ENCODE assay signal across 1 cellular context in the genomic region with DNA sequence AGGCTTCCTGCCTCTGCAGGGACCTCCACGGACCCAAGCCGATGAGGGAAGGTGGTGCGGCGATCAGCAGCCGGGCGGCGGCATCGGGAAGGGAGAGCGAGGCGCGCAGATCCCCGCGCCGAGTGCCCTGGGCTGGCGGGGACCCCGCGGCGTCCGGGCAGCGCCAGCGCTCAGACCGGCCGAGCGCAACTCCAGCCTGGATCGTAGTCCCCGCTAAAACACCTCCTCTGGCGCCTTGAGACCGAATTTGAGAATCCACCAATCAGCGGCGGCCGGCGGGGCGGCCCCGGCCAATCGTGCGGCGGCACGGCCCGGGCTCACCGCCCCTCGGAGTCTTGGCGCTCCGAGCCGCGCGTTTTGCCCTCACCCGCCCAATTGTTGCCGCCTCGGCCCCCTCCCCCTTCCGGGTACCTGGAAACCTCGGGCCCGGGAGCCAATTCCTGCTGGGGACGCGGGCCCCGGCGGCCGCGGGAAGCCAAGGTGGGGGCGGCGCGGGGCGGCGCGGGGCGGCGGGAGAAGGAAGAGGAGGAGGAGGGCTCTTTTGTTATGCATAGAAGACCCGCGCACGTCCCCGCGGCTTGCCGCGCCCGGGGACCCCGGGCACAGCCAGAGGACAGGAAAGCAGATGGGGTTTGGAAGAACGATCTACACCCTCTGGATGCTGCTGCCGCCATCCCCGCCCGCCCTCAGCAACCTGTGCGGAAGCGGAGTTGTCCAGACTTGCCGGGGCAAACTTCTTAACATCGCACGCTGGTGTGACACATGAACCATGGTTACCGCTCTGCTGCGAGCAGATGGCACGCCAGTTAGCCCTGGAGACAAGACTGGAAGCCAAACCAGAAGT.
TF ChIP-seq lines count a peak whose summit lies in the region.

A gene with protein sequence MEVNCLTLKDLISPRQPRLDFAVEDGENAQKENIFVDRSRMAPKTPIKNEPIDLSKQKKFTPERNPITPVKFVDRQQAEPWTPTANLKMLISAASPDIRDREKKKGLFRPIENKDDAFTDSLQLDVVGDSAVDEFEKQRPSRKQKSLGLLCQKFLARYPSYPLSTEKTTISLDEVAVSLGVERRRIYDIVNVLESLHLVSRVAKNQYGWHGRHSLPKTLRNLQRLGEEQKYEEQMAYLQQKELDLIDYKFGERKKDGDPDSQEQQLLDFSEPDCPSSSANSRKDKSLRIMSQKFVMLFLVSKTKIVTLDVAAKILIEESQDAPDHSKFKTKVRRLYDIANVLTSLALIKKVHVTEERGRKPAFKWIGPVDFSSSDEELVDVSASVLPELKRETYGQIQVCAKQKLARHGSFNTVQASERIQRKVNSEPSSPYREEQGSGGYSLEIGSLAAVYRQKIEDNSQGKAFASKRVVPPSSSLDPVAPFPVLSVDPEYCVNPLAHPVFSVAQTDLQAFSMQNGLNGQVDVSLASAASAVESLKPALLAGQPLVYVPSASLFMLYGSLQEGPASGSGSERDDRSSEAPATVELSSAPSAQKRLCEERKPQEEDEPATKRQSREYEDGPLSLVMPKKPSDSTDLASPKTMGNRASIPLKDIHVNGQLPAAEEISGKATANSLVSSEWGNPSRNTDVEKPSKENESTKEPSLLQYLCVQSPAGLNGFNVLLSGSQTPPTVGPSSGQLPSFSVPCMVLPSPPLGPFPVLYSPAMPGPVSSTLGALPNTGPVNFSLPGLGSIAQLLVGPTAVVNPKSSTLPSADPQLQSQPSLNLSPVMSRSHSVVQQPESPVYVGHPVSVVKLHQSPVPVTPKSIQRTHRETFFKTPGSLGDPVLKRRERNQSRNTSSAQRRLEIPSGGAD (minus strand): TSS at position 209 of the 844 bp plus-strand sequence. CDS start 934 bp downstream, outside the sequence.

TF ChIP-seq in HepG2, 621 proteins besides CTCF, POLR2A, EP300 and RAD21 (continued from another document and continues in another):
- TF ChIP-seq MYC (CRISPR knock-in tag; IDR thresholded peaks at IDR 0.05; ENCODE audit: borderline replicate concordance): peak; percentile 10; the same call in 1 of the 2 replicates
- no peak for TF ChIP-seq ZFP36L1 (CRISPR knock-in tag; IDR thresholded peaks at IDR 0.05)
- TF ChIP-seq TCF7 (IDR thresholded peaks at IDR 0.05; ENCODE audit: low read depth): no peak
- TF ChIP-seq ZSCAN30 (CRISPR knock-in tag; IDR thresholded peaks at IDR 0.05): no peak
- no peak for TF ChIP-seq HHEX (CRISPR knock-in tag; IDR thresholded peaks at IDR 0.05)
- TF ChIP-seq, protein P1, sequence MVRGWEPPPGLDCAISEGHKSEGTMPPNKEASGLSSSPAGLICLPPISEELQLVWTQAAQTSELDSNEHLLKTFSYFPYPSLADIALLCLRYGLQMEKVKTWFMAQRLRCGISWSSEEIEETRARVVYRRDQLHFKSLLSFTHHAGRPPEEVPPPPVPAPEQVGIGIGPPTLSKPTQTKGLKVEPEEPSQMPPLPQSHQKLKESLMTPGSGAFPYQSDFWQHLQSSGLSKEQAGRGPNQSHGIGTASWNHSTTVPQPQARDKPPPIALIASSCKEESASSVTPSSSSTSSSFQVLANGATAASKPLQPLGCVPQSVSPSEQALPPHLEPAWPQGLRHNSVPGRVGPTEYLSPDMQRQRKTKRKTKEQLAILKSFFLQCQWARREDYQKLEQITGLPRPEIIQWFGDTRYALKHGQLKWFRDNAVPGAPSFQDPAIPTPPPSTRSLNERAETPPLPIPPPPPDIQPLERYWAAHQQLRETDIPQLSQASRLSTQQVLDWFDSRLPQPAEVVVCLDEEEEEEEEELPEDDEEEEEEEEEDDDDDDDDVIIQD (CRISPR knock-in tag; IDR thresholded peaks at IDR 0.05; ENCODE audit: low read depth): no peak
- TF ChIP-seq ZNF737 (CRISPR knock-in tag; IDR thresholded peaks at IDR 0.05; ENCODE audit: borderline replicate concordance): no peak
- TF ChIP-seq, protein P2, sequence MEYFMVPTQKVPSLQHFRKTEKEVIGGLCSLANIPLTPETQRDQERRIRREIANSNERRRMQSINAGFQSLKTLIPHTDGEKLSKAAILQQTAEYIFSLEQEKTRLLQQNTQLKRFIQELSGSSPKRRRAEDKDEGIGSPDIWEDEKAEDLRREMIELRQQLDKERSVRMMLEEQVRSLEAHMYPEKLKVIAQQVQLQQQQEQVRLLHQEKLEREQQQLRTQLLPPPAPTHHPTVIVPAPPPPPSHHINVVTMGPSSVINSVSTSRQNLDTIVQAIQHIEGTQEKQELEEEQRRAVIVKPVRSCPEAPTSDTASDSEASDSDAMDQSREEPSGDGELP (IDR thresholded peaks at IDR 0.05; ENCODE audit: borderline replicate concordance, low read depth): no peak
- TF ChIP-seq PHF8 (CRISPR knock-in tag; IDR thresholded peaks at IDR 0.05): peak; percentile 66; the same call in 1 of the 2 replicates
- TF ChIP-seq ISX (CRISPR knock-in tag; conservative IDR thresholded peaks at IDR 0.05): no peak
- no peak for TF ChIP-seq SNRNP70 (IDR thresholded peaks at IDR 0.05; ENCODE audit: low read depth, low read length)
- peak; percentile 57 for TF ChIP-seq HNRNPK (IDR thresholded peaks at IDR 0.05; ENCODE audit: low read depth, low read length, poor library complexity, severe bottlenecking)
- TF ChIP-seq ZNF329 (CRISPR knock-in tag; IDR thresholded peaks at IDR 0.05; ENCODE audit: low read depth): peak; percentile 73; the same call in 1 of the 2 replicates
- TF ChIP-seq, protein P3, sequence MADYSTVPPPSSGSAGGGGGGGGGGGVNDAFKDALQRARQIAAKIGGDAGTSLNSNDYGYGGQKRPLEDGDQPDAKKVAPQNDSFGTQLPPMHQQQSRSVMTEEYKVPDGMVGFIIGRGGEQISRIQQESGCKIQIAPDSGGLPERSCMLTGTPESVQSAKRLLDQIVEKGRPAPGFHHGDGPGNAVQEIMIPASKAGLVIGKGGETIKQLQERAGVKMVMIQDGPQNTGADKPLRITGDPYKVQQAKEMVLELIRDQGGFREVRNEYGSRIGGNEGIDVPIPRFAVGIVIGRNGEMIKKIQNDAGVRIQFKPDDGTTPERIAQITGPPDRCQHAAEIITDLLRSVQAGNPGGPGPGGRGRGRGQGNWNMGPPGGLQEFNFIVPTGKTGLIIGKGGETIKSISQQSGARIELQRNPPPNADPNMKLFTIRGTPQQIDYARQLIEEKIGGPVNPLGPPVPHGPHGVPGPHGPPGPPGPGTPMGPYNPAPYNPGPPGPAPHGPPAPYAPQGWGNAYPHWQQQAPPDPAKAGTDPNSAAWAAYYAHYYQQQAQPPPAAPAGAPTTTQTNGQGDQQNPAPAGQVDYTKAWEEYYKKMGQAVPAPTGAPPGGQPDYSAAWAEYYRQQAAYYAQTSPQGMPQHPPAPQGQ (CRISPR knock-in tag; IDR thresholded peaks at IDR 0.05; ENCODE audit: borderline replicate concordance): no peak
- TF ChIP-seq, protein P4, sequence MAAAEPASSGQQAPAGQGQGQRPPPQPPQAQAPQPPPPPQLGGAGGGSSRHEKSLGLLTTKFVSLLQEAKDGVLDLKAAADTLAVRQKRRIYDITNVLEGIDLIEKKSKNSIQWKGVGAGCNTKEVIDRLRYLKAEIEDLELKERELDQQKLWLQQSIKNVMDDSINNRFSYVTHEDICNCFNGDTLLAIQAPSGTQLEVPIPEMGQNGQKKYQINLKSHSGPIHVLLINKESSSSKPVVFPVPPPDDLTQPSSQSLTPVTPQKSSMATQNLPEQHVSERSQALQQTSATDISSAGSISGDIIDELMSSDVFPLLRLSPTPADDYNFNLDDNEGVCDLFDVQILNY (CRISPR knock-in tag; conservative IDR thresholded peaks at IDR 0.05): peak; percentile 73; the same call in 1 of the 2 replicates
- TF ChIP-seq HNF4A (CRISPR knock-in tag; IDR thresholded peaks at IDR 0.05): no peak
- TF ChIP-seq GLI4 (CRISPR knock-in tag; IDR thresholded peaks at IDR 0.05; ENCODE audit: borderline replicate concordance): no peak
- TF ChIP-seq ZNF101 (CRISPR knock-in tag; IDR thresholded peaks at IDR 0.05; ENCODE audit: borderline replicate concordance, low read depth): no peak
- no peak for TF ChIP-seq ZNF549 (CRISPR knock-in tag; IDR thresholded peaks at IDR 0.05)
- TF ChIP-seq SOX5 (CRISPR knock-in tag; IDR thresholded peaks at IDR 0.05; ENCODE audit: borderline replicate concordance): no peak
- TF ChIP-seq, protein P5, sequence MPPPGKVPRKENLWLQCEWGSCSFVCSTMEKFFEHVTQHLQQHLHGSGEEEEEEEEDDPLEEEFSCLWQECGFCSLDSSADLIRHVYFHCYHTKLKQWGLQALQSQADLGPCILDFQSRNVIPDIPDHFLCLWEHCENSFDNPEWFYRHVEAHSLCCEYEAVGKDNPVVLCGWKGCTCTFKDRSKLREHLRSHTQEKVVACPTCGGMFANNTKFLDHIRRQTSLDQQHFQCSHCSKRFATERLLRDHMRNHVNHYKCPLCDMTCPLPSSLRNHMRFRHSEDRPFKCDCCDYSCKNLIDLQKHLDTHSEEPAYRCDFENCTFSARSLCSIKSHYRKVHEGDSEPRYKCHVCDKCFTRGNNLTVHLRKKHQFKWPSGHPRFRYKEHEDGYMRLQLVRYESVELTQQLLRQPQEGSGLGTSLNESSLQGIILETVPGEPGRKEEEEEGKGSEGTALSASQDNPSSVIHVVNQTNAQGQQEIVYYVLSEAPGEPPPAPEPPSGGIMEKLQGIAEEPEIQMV (CRISPR knock-in tag; IDR thresholded peaks at IDR 0.05; ENCODE audit: low read depth): no peak
- TF ChIP-seq, protein P6, sequence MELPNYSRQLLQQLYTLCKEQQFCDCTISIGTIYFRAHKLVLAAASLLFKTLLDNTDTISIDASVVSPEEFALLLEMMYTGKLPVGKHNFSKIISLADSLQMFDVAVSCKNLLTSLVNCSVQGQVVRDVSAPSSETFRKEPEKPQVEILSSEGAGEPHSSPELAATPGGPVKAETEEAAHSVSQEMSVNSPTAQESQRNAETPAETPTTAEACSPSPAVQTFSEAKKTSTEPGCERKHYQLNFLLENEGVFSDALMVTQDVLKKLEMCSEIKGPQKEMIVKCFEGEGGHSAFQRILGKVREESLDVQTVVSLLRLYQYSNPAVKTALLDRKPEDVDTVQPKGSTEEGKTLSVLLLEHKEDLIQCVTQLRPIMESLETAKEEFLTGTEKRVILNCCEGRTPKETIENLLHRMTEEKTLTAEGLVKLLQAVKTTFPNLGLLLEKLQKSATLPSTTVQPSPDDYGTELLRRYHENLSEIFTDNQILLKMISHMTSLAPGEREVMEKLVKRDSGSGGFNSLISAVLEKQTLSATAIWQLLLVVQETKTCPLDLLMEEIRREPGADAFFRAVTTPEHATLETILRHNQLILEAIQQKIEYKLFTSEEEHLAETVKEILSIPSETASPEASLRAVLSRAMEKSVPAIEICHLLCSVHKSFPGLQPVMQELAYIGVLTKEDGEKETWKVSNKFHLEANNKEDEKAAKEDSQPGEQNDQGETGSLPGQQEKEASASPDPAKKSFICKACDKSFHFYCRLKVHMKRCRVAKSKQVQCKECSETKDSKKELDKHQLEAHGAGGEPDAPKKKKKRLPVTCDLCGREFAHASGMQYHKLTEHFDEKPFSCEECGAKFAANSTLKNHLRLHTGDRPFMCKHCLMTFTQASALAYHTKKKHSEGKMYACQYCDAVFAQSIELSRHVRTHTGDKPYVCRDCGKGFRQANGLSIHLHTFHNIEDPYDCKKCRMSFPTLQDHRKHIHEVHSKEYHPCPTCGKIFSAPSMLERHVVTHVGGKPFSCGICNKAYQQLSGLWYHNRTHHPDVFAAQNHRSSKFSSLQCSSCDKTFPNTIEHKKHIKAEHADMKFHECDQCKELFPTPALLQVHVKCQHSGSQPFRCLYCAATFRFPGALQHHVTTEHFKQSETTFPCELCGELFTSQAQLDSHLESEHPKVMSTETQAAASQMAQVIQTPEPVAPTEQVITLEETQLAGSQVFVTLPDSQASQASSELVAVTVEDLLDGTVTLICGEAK (IDR thresholded peaks at IDR 0.05): no peak
- TF ChIP-seq, protein P6 (CRISPR knock-in tag; IDR thresholded peaks at IDR 0.05): peak; percentile 36; the same call in 1 of the 2 replicates
- no peak; the same call in 1 of the 2 replicates for TF ChIP-seq HDAC2 (CRISPR knock-in tag; IDR thresholded peaks at IDR 0.05)
- no peak for TF ChIP-seq ZNF598 (CRISPR knock-in tag; IDR thresholded peaks at IDR 0.05; ENCODE audit: borderline replicate concordance)
- TF ChIP-seq ZFP62 (CRISPR knock-in tag; IDR thresholded peaks at IDR 0.05): no peak
- TF ChIP-seq, protein P7, sequence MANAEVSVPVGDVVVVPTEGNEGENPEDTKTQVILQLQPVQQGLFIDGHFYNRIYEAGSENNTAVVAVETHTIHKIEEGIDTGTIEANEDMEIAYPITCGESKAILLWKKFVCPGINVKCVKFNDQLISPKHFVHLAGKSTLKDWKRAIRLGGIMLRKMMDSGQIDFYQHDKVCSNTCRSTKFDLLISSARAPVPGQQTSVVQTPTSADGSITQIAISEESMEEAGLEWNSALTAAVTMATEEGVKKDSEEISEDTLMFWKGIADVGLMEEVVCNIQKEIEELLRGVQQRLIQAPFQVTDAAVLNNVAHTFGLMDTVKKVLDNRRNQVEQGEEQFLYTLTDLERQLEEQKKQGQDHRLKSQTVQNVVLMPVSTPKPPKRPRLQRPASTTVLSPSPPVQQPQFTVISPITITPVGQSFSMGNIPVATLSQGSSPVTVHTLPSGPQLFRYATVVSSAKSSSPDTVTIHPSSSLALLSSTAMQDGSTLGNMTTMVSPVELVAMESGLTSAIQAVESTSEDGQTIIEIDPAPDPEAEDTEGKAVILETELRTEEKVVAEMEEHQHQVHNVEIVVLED (CRISPR knock-in tag; IDR thresholded peaks at IDR 0.05; ENCODE audit: borderline replicate concordance): no peak
- TF ChIP-seq ZKSCAN5 (CRISPR knock-in tag; IDR thresholded peaks at IDR 0.05): no peak
- no peak for TF ChIP-seq ELF4 (CRISPR knock-in tag; IDR thresholded peaks at IDR 0.05; ENCODE audit: borderline replicate concordance)
- TF ChIP-seq TEAD3 (CRISPR knock-in tag; optimal IDR thresholded peaks at IDR 0.05; ENCODE audit: borderline replicate concordance): no peak
